Comparison of ENCODE assay signal across 27 cellular contexts in genomic region chr17:47246120-47246519, GRCh38. TPM values are rescaled to one million over a fixed set of nuclear protein-coding genes. Genes with fewer than 3 reads are reported as not detected.
A peak's percentile ranks its signal among the peaks of the same experiment; 100 is the strongest.
DNase-seq lines count a peak whose midpoint lies in the region; ATAC-seq, FAIRE-seq and TF ChIP-seq lines count a peak whose summit lies in the region.
"Had no signal": no experiment of that assay in that cellular context is flagged by ENCODE, and none has a peak within 500 bp of the region (broad histone marks: within the 10 kb centered on the region; RNA-seq: fewer than 3 reads in every experiment).

No MANE protein-coding gene starts in this region.

- peak overlapping the region; percentile 25 for H3K14ac ChIP-seq in IMR-90 (replicated peaks; ENCODE audit: low read depth, low read length)

- no peak for TF ChIP-seq POLR2A in IMR-90 (IDR thresholded peaks at IDR 0.05; ENCODE audit: low read depth, low read length)

- H3K36me3 Mint-ChIP-seq in activated CD4-positive, alpha-beta T cell treated with anti-CD3 and anti-CD28 coated beads, Interleukin-2, amount 10 ng/mL, durations not matched to agents 7 days and 5 days (ENCODE audit: low read depth) = no peaks in the 10 kb centered on the region

- no peak overlapping the region for H3K4me2 ChIP-seq in IMR-90 (ENCODE audit: low read depth, low read length)
- H3K4me2 ChIP-seq: A549, KMS-11 had no signal

- no peak overlapping the region for H3K18ac ChIP-seq in IMR-90 (ENCODE audit: low read depth, low read length)

- POLR2A ChIA-PET in IMR-90 (lab: Charles Lee; ENCODE audit: unreplicated experiment) = no interaction called here
- POLR2A ChIA-PET in activated CD4-positive, alpha-beta T cell treated with anti-CD3 and anti-CD28 coated beads, Interleukin-2, amount 10 ng/mL, durations not matched to agents 7 days and 5 days (lab: Charles Lee) = no interaction called here

- intact Hi-C loops in left ventricle myocardium superior (cut with micrococcal nuclease) = no loop called here
- intact Hi-C loops in left cardiac atrium (cut with DNase I) = no loop called here
- intact Hi-C loops in IMR-90 (cut with micrococcal nuclease) = no loop called here
- intact Hi-C loops in sciatic nerve (cut with DNase I) = no loop called here
- intact Hi-C loops in kidney (cut with DNase I) = no loop called here

- in situ Hi-C loops in IMR-90 (cut with MboI; ENCODE audit: low sequenced_read_pairs) = no loop called here
- in situ Hi-C loops in GM13976 (cut with MboI; ENCODE audit: low sequenced_read_pairs, unreplicated experiment) = no loop called here

- peak overlapping the region; percentile 19 for H2BK120ac ChIP-seq in IMR-90 (ENCODE audit: low read depth, low read length)

- H3K4me1 Mint-ChIP-seq in activated CD4-positive, alpha-beta T cell treated with anti-CD3 and anti-CD28 coated beads, Interleukin-2, amount 10 ng/mL, durations not matched to agents 7 days and 5 days = no peaks in the 10 kb centered on the region

- no peaks in the 10 kb centered on the region; the same call in 1 of the 2 replicates for H3K4me1 ChIP-seq in IMR-90 (ENCODE audit: control insufficient read depth, insufficient read depth, low read length)
- H3K4me1 ChIP-seq in kidney (ENCODE audit: control insufficient read depth in 1 of 2, insufficient read depth in 1 of 2, low read depth in 1 of 2, low read length in 2 of 2) = no peaks in the 10 kb centered on the region
- H3K4me1 ChIP-seq: A549 had no signal

- H3K56ac ChIP-seq in IMR-90 (ENCODE audit: extremely low read depth, insufficient read depth, low read length) = no peak overlapping the region

- dilution Hi-C loops in IMR-90 (cut with HindIII; ENCODE audit: low sequenced_read_pairs, unreplicated experiment) = no loop called here

- H2BK15ac ChIP-seq in IMR-90 (ENCODE audit: low read depth, low read length) = no peak overlapping the region; the same call in 2 of the 3 replicates

- H2AK5ac ChIP-seq in IMR-90 (ENCODE audit: low read depth, low read length) = no peak overlapping the region

- no peak overlapping the region for H2AFZ ChIP-seq in IMR-90 (replicated peaks; ENCODE audit: low read length, poor library complexity)

- H4K8ac ChIP-seq in IMR-90 (ENCODE audit: low read depth in 2 of 2, low read length in 2 of 2) = no peak overlapping the region

- no peak overlapping the region for H2BK5ac ChIP-seq in IMR-90 (ENCODE audit: low read depth, low read length, poor library complexity, severe bottlenecking)

- no peak overlapping the region for H4K5ac ChIP-seq in IMR-90 (ENCODE audit: low read depth, low read length)

- H3K9ac ChIP-seq in IMR-90 (ENCODE audit: low read depth, low read length) (no peak overlapping the region), kidney (ENCODE audit: low read length in 2 of 2) (no peak overlapping the region)
- H3K9ac ChIP-seq: KMS-11 had no signal

- no peak overlapping the region for H3K4me3 Mint-ChIP-seq in activated CD4-positive, alpha-beta T cell treated with anti-CD3 and anti-CD28 coated beads, Interleukin-2, amount 10 ng/mL, durations not matched to agents 7 days and 5 days
- H3K4me3 Mint-ChIP-seq: CD4-positive, alpha-beta T cell; IgD-negative memory B cell had no signal

- H3K4me3 ChIP-seq in IMR-90 (ENCODE audit: insufficient read depth, low read depth, low read length) (no peak overlapping the region), kidney (ENCODE audit: low read length in 2 of 2) (no peak overlapping the region)
- H3K4me3 ChIP-seq: A549, SJCRH30 had no signal

- H3K79me1 ChIP-seq in IMR-90 (ENCODE audit: low read depth in 1 of 2, low read length in 2 of 2) = no peaks in the 10 kb centered on the region

- peaks cover 3% of the 10 kb centered on the region; the same call in 1 of the 2 replicates for H3K9me1 ChIP-seq in IMR-90 (ENCODE audit: insufficient read depth, low read length)

- no peak overlapping the region for H3K27ac Mint-ChIP-seq in activated CD4-positive, alpha-beta T cell treated with anti-CD3 and anti-CD28 coated beads, Interleukin-2, amount 10 ng/mL, durations not matched to agents 7 days and 5 days
- H3K27ac Mint-ChIP-seq: CD4-positive, alpha-beta T cell; IgD-negative memory B cell had no signal

- H3K23ac ChIP-seq in IMR-90 (ENCODE audit: low read depth, low read length) = peak overlapping the region; percentile 67; the same call in 1 of the 2 replicates

- FAIRE-seq in kidney (lab: Jason Lieb, UNC) = no peak
- FAIRE-seq: A549, D721Med, G401.6, RCC 7860 had no signal

- no peak overlapping the region for H3K4ac ChIP-seq in IMR-90 (ENCODE audit: low read depth, low read length)

- no peaks in the 10 kb centered on the region for H3K9me3 ChIP-seq in IMR-90 (ENCODE audit: control insufficient read depth, insufficient read depth, low read length)
- no peaks in the 10 kb centered on the region for H3K9me3 ChIP-seq in kidney (ENCODE audit: control insufficient read depth in 1 of 2, low read length in 2 of 2)
- H3K9me3 ChIP-seq: A549, SJCRH30 had no signal

- no peaks in the 10 kb centered on the region for H4K20me1 ChIP-seq in IMR-90 (ENCODE audit: insufficient read depth, low read length)

- no peak overlapping the region for H2BK20ac ChIP-seq in IMR-90 (ENCODE audit: low read depth, low read length)

- H3K27me3 Mint-ChIP-seq in activated CD4-positive, alpha-beta T cell treated with anti-CD3 and anti-CD28 coated beads, Interleukin-2, amount 10 ng/mL, durations not matched to agents 7 days and 5 days = peaks cover 33% of the 10 kb centered on the region
- H3K27me3 Mint-ChIP-seq: IgD-negative memory B cell had no signal

- H3K36me3 ChIP-seq in IMR-90 (ENCODE audit: control insufficient read depth, insufficient read depth, low read length) (no peaks in the 10 kb centered on the region), kidney (ENCODE audit: control insufficient read depth in 1 of 2, insufficient read depth in 2 of 2, low read length in 2 of 2) (no peaks in the 10 kb centered on the region)
- H3K36me3 ChIP-seq: SJCRH30 had no signal

- DNase-seq in left ventricle myocardium superior (no peak), left cardiac atrium (no peak), IMR-90 (peak; percentile 25), fibroblast of peridontal ligament (ENCODE audit: extremely low read depth) (peak; percentile 58), sciatic nerve (ENCODE audit: low spot score) (no peak), GM13976 (ENCODE audit: low spot score) (no peak), kidney (no peak)
- DNase-seq in activated CD4-positive, alpha-beta T cell treated with anti-CD3 and anti-CD28 coated beads, Interleukin-2, amount 10 ng/mL, durations not matched to agents 7 days and 5 days = no peak
- DNase-seq: CD4-positive, alpha-beta T cell; DMS53; NCI-H1092; NCI-H1436; NCI-H187; NCI-H2081 treated with DMSO at 0.1 percent for 48 hours; NCI-H2171; NCI-H226; NCI-H510A; SJCRH30 had no signal

- BruUV-seq in IMR-90 (replicated peaks; lab: Mats Ljungman, UMichigan) = no TSS peak

- WGBS in IMR-90 (ENCODE audit: extremely low coverage in 2 of 2, insufficient read length in 1 of 2), 2 experiments = no CpG with 5 or more reads among the region's 2 CpGs

- CTCF ChIA-PET in IMR-90 (lab: Yijun Ruan, JAX) = no interaction called here
- CTCF ChIA-PET in activated CD4-positive, alpha-beta T cell treated with anti-CD3 and anti-CD28 coated beads, Interleukin-2, amount 10 ng/mL, durations not matched to agents 7 days and 5 days (lab: Charles Lee) = interaction anchor here (1.2 kb wide), 1 partner anchor 15 kb away, joined by 3 read pairs; no protein-coding TSS in a partner anchor

- ATAC-seq in left ventricle myocardium superior (peak; percentile 60), left cardiac atrium (no peak), IMR-90 (ENCODE audit: low read depth) (no peak), sciatic nerve (peak; percentile 81)
- ATAC-seq: A549, HCT116, SK-N-SH treated with all-trans-retinoic acid at 6 μM for 48 hours had no signal

- H3K9me3 Mint-ChIP-seq in activated CD4-positive, alpha-beta T cell treated with anti-CD3 and anti-CD28 coated beads, Interleukin-2, amount 10 ng/mL, durations not matched to agents 7 days and 5 days = no peaks in the 10 kb centered on the region
- H3K9me3 Mint-ChIP-seq: CD4-positive, alpha-beta T cell; IgD-negative memory B cell had no signal

- H3K27ac ChIP-seq in IMR-90 (ENCODE audit: insufficient read depth, low read length) (no peak overlapping the region), kidney (ENCODE audit: low read depth in 2 of 2, low read length in 2 of 2) (no peak overlapping the region)
- H3K27ac ChIP-seq: A549, KMS-11, SJCRH30 had no signal

- TF ChIP-seq CTCF in IMR-90 (conservative IDR thresholded peaks at IDR 0.05; ENCODE audit: low read depth, low read length) (no peak), GM13976 (IDR thresholded peaks at IDR 0.05; ENCODE audit: borderline replicate concordance, control extremely low read depth, extremely low read depth, insufficient read depth, missing control alignments) (no peak), kidney (IDR thresholded peaks at IDR 0.05; ENCODE audit: borderline replicate concordance, extremely low read depth, insufficient read depth) (no peak)

- H3K27me3 ChIP-seq in IMR-90 (ENCODE audit: control insufficient read depth, insufficient read depth, low read length) = no peaks in the 10 kb centered on the region
- H3K27me3 ChIP-seq: SJCRH30 had no signal

- H4K91ac ChIP-seq in IMR-90 (ENCODE audit: insufficient read depth, low read depth, low read length) = no peak overlapping the region

- no peak for TF ChIP-seq RAD21 in IMR-90 (IDR thresholded peaks at IDR 0.05; ENCODE audit: low read length)

- no peak overlapping the region for H2AK9ac ChIP-seq in IMR-90 (replicated peaks; ENCODE audit: low read depth, low read length, poor library complexity)

RNA-seq across cellular contexts. Expression of gene ITGB3, which starts 7.5 kb away (rescaled TPM):
- total RNA-seq in left ventricle myocardium superior (3.2 TPM), left cardiac atrium (10 to 100 TPM in 1 of 2 donors, 1 to 10 TPM in 1; 5.9 to 19.5 TPM), IMR-90 (2012; rRNA removed) (14.4 and 17.6 TPM in 2 replicates), sciatic nerve (30.2 TPM), kidney (88.8 TPM)
- polyA plus RNA-seq in IMR-90 (2012; rRNA removed) (9.0 and 9.8 TPM in 2 replicates), kidney (ENCODE audit: insufficient read depth, low read depth, low replicate concordance) (7.1 TPM)
- polyA plus RNA-seq in IMR-90 (2012; cell fraction: cytosol; rRNA removed) = 5.7 and 6.6 TPM in 2 replicates
- 2.9 and 7.5 TPM in 2 replicates for polyA plus RNA-seq in IMR-90 (2012; cell fraction: nucleus; rRNA removed; ENCODE audit: low replicate concordance)
- total RNA-seq in activated CD4-positive, alpha-beta T cell treated with anti-CD3 and anti-CD28 coated beads, Interleukin-2, amount 10 ng/mL, durations not matched to agents 7 days and 5 days = under 1 TPM; 0.52 to 0.98 TPM

RNA-seq across cellular contexts. Expression of gene MYL4, which starts 37.0 kb away (rescaled TPM):
- total RNA-seq in left ventricle myocardium superior (133 TPM), left cardiac atrium (1,000 to 10,000 TPM; 4,221 to 5,418 TPM), IMR-90 (2012; rRNA removed) (0.28 TPM in 1 of 2 replicates, not detected in the other), sciatic nerve (3.9 TPM), kidney (not detected)
- polyA plus RNA-seq in IMR-90 (2012; rRNA removed) (0.20 TPM in 1 of 2 replicates, not detected in the other), kidney (ENCODE audit: insufficient read depth, low read depth, low replicate concordance) (1.0 TPM)
- 0.14 TPM in 1 of 2 replicates, not detected in the other for polyA plus RNA-seq in IMR-90 (2012; cell fraction: cytosol; rRNA removed)
- 0.41 and 0.42 TPM in 2 replicates for polyA plus RNA-seq in IMR-90 (2012; cell fraction: nucleus; rRNA removed; ENCODE audit: low replicate concordance)
- not detected for total RNA-seq in activated CD4-positive, alpha-beta T cell treated with anti-CD3 and anti-CD28 coated beads, Interleukin-2, amount 10 ng/mL, durations not matched to agents 7 days and 5 days
- total RNA-seq: CD4-positive, alpha-beta T cell; Daoy had no signal
- polyA plus RNA-seq: A549, IgD-negative memory B cell had no signal

RNA-seq across cellular contexts. Expression of gene CDC27, which starts 57.0 kb away (rescaled TPM):
- total RNA-seq in left ventricle myocardium superior (81.8 TPM), left cardiac atrium (10 to 100 TPM; 75.7 to 83.9 TPM), IMR-90 (2012; rRNA removed) (170 and 190 TPM in 2 replicates), sciatic nerve (129 TPM), kidney (78.2 TPM)
- polyA plus RNA-seq in IMR-90 (2012; rRNA removed) (47.7 and 57.9 TPM in 2 replicates), kidney (ENCODE audit: insufficient read depth, low read depth, low replicate concordance) (18.2 TPM)
- polyA plus RNA-seq in IMR-90 (2012; cell fraction: cytosol; rRNA removed) = 12.3 and 13.8 TPM in 2 replicates
- polyA plus RNA-seq in IMR-90 (2012; cell fraction: nucleus; rRNA removed; ENCODE audit: low replicate concordance) = 15.1 and 99.8 TPM in 2 replicates
- total RNA-seq in activated CD4-positive, alpha-beta T cell treated with anti-CD3 and anti-CD28 coated beads, Interleukin-2, amount 10 ng/mL, durations not matched to agents 7 days and 5 days = 100 to 1,000 TPM; 128 to 159 TPM

Comparison
In these comparisons a context has a peak if more than half of its experiments do, and no peak if none do; other contexts are left out.
1. ATAC-seq: peak in left ventricle myocardium superior (single experiment) and sciatic nerve (single experiment); none in left cardiac atrium (0 of 2) and IMR-90 (single experiment).
2. RNA of gene MYL4, which starts 37.0 kb away (total RNA-seq): 4,221 to 5,418 TPM in left cardiac atrium; 133 TPM in left ventricle myocardium superior (single experiment), 3.9 TPM in sciatic nerve (single experiment), 0.28 TPM in IMR-90, not detected in kidney (single experiment) and not detected in activated CD4-positive, alpha-beta T cell treated with anti-CD3 and anti-CD28 coated beads, Interleukin-2, amount 10 ng/mL, durations not matched to agents 7 days and 5 days; every median in the first group is over 10 times any median in the second.
3. DNase-seq: peak in IMR-90 (single experiment) and fibroblast of peridontal ligament (single experiment); none in left ventricle myocardium superior (single experiment), left cardiac atrium (single experiment), sciatic nerve (single experiment), GM13976 (single experiment), activated CD4-positive, alpha-beta T cell treated with anti-CD3 and anti-CD28 coated beads, Interleukin-2, amount 10 ng/mL, durations not matched to agents 7 days and 5 days (single experiment) and kidney (single experiment).